Comparison of ENCODE assay signal across 35 cellular contexts in genomic region chr13:26686285-26686684, GRCh38.
"Had no signal": no experiment of that assay in that cellular context is flagged by ENCODE, and none has a peak within 500 bp of the region (broad histone marks: within the 10 kb centered on the region; RNA-seq: fewer than 3 reads in every experiment).

No MANE protein-coding gene starts in this region.

- H3K27ac Mint-ChIP-seq: activated B cell treated with CpG ODN at 0.5 μM for 24 hours; activated CD4-positive, alpha-beta memory T cell treated with anti-CD3 and anti-CD28 coated beads, Interleukin-2, amount 10 ng/mL, durations not matched to agents 7 days and 5 days; activated CD4-positive, alpha-beta T cell treated with anti-CD3 and anti-CD28 coated beads for 36 hours; activated CD4-positive, alpha-beta T cell treated with anti-CD3 and anti-CD28 coated beads, Interleukin-2, amount 10 ng/mL, durations not matched to agents 7 days and 5 days; activated CD8-positive, alpha-beta memory T cell treated with anti-CD3 and anti-CD28 coated beads, Interleukin-2, amount 10 ng/mL, durations not matched to agents 7 days and 5 days; activated CD8-positive, alpha-beta T cell treated with anti-CD3 and anti-CD28 coated beads, Interleukin-2, amount 10 ng/mL, durations not matched to agents 7 days and 5 days; activated naive CD4-positive, alpha-beta T cell treated with anti-CD3 and anti-CD28 coated beads for 36 hours; activated naive CD4-positive, alpha-beta T cell treated with anti-CD3 and anti-CD28 coated beads, Interleukin-2, amount 50 U/mL, for 72 hours; activated naive CD8-positive, alpha-beta T cell treated with anti-CD3 and anti-CD28 coated beads for 36 hours; activated T-cell treated with anti-CD3 and anti-CD28 coated beads, Interleukin-2, amount 50 U/mL, for 72 hours; activated T-helper 1 cell treated with anti-CD3 and anti-CD28 coated beads, Interleukin-12 subunit alpha, Interleukin-12 subunit beta, Interleukin-2, Interleukin-4 antibody, amounts not matched to agents 30 ng/mL and 10 ng/mL and 1 ng/mL, durations not matched to agents 14 hours and 24 hours and 36 hours; activated T-helper 17 cell treated with anti-CD3 and anti-CD28 coated beads, Interleukin-2, amount 50 U/mL, for 72 hours; T-cell; T-helper 2 cell treated with Interferon-gamma antibody and Interleukin-4, amounts not matched to agents 5 μg/mL and 100 μg/mL, for 36 hours had no signal

- H3K4me1 ChIP-seq: adrenal gland, body of pancreas, breast epithelium had no signal

- H3K4me3 ChIP-seq: adrenal gland, body of pancreas, breast epithelium had no signal

- H3K4me1 Mint-ChIP-seq: activated B cell treated with CpG ODN at 0.5 μM for 24 hours; activated CD4-positive, alpha-beta memory T cell treated with anti-CD3 and anti-CD28 coated beads, Interleukin-2, amount 10 ng/mL, durations not matched to agents 7 days and 5 days; activated CD4-positive, alpha-beta T cell treated with anti-CD3 and anti-CD28 coated beads for 36 hours; activated CD4-positive, alpha-beta T cell treated with anti-CD3 and anti-CD28 coated beads, Interleukin-2, amount 10 ng/mL, durations not matched to agents 7 days and 5 days; activated CD8-positive, alpha-beta memory T cell treated with anti-CD3 and anti-CD28 coated beads, Interleukin-2, amount 10 ng/mL, durations not matched to agents 7 days and 5 days; activated naive CD8-positive, alpha-beta T cell treated with anti-CD3 and anti-CD28 coated beads for 36 hours; activated T-helper 17 cell treated with anti-CD3 and anti-CD28 coated beads, Interleukin-2, amount 50 U/mL, for 72 hours; T-cell had no signal

- H3K4me3 Mint-ChIP-seq: activated B cell treated with CpG ODN at 0.5 μM for 24 hours; activated CD4-positive, alpha-beta memory T cell treated with anti-CD3 and anti-CD28 coated beads, Interleukin-2, amount 10 ng/mL, durations not matched to agents 7 days and 5 days; activated CD4-positive, alpha-beta T cell treated with anti-CD3 and anti-CD28 coated beads for 36 hours; activated CD4-positive, alpha-beta T cell treated with anti-CD3 and anti-CD28 coated beads, Interleukin-2, amount 10 ng/mL, durations not matched to agents 7 days and 5 days; activated CD8-positive, alpha-beta memory T cell treated with anti-CD3 and anti-CD28 coated beads, Interleukin-2, amount 10 ng/mL, durations not matched to agents 7 days and 5 days; activated CD8-positive, alpha-beta T cell treated with anti-CD3 and anti-CD28 coated beads, Interleukin-2, amount 10 ng/mL, durations not matched to agents 7 days and 5 days; activated naive CD4-positive, alpha-beta T cell treated with anti-CD3 and anti-CD28 coated beads for 36 hours; activated naive CD8-positive, alpha-beta T cell treated with anti-CD3 and anti-CD28 coated beads for 36 hours; activated T-cell treated with anti-CD3 and anti-CD28 coated beads, Interleukin-2, amount 50 U/mL, for 4 hours; activated T-cell treated with anti-CD3 and anti-CD28 coated beads, Interleukin-2, amount 50 U/mL, for 72 hours; activated T-helper 1 cell treated with anti-CD3 and anti-CD28 coated beads, Interleukin-12 subunit alpha, Interleukin-12 subunit beta, Interleukin-2, Interleukin-4 antibody, amounts not matched to agents 30 ng/mL and 10 ng/mL and 1 ng/mL, durations not matched to agents 14 hours and 24 hours and 36 hours; activated T-helper 17 cell treated with anti-CD3 and anti-CD28 coated beads, Interleukin-2, amount 50 U/mL, for 72 hours; T-cell; T-helper 2 cell treated with Interferon-gamma antibody and Interleukin-4, amounts not matched to agents 5 μg/mL and 100 μg/mL, for 36 hours had no signal

- DNase-seq: activated B cell treated with CpG ODN at 0.5 μM for 24 hours; activated CD4-positive, alpha-beta memory T cell treated with anti-CD3 and anti-CD28 coated beads, Interleukin-2, amount 10 ng/mL, durations not matched to agents 7 days and 5 days; activated CD4-positive, alpha-beta T cell treated with anti-CD3 and anti-CD28 coated beads for 1 hour; activated CD4-positive, alpha-beta T cell treated with anti-CD3 and anti-CD28 coated beads for 36 hours; activated CD4-positive, alpha-beta T cell treated with anti-CD3 and anti-CD28 coated beads for 48 hours; activated CD4-positive, alpha-beta T cell treated with anti-CD3 and anti-CD28 coated beads, Interleukin-2, amount 10 ng/mL, durations not matched to agents 7 days and 5 days; activated CD4-positive, alpha-beta T cell treated with anti-CD3 and anti-CD28 coated beads, Interleukin-2, amount 50 U/mL, for 48 hours; activated CD8-positive, alpha-beta memory T cell treated with anti-CD3 and anti-CD28 coated beads for 24 hours; activated CD8-positive, alpha-beta memory T cell treated with anti-CD3 and anti-CD28 coated beads, Interleukin-2, amount 10 ng/mL, durations not matched to agents 7 days and 5 days; activated CD8-positive, alpha-beta memory T cell treated with anti-CD3 and anti-CD28 coated beads, Interleukin-2, amount 50 U/mL, for 48 hours; activated CD8-positive, alpha-beta T cell treated with anti-CD3 and anti-CD28 coated beads, Interleukin-2, amount 10 ng/mL, durations not matched to agents 7 days and 5 days; activated effector memory CD4-positive, alpha-beta T cell treated with anti-CD3 and anti-CD28 coated beads, Interleukin-2, amount 50 U/mL, for 16 hours; activated gamma-delta T cell treated with Interleukin-2 at 50 U/mL for 16 hours; activated naive CD4-positive, alpha-beta T cell; activated naive CD4-positive, alpha-beta T cell treated with anti-CD3 and anti-CD28 coated beads for 36 hours; activated naive CD4-positive, alpha-beta T cell treated with anti-CD3 and anti-CD28 coated beads, Interleukin-2, amount 50 U/mL, for 16 hours; activated naive CD8-positive, alpha-beta T cell treated with anti-CD3 and anti-CD28 coated beads for 36 hours; activated T-cell treated with anti-CD3 and anti-CD28 coated beads, Interleukin-2, amount 50 U/mL, for 4 hours; activated T-cell treated with anti-CD3 and anti-CD28 coated beads, Interleukin-2, amount 50 U/mL, for 72 hours; adrenal gland; amniotic stem cell; aorta; body of pancreas; brain microvascular endothelial cell; central memory CD4-positive, alpha-beta T cell; T-cell; T-helper 2 cell; T-helper 9 cell had no signal

- ATAC-seq: activated CD4-positive, alpha-beta T cell treated with anti-CD3 and anti-CD28 coated beads for 36 hours; activated CD4-positive, CD25-positive, alpha-beta regulatory T cell treated with anti-CD3 and anti-CD28 coated beads, Interleukin-2, amount 50 U/mL, for 24 hours; activated CD8-positive, alpha-beta memory T cell treated with anti-CD3 and anti-CD28 coated beads, Interleukin-2, amount 10 ng/mL, durations not matched to agents 7 days and 5 days; activated CD8-positive, alpha-beta T cell treated with anti-CD3 and anti-CD28 coated beads, Interleukin-2, amount 10 ng/mL, durations not matched to agents 7 days and 5 days; activated naive CD4-positive, alpha-beta T cell treated with anti-CD3 and anti-CD28 coated beads, Interleukin-2, amount 50 U/mL, for 72 hours; activated T-cell treated with anti-CD3 and anti-CD28 coated beads, Interleukin-2, amount 50 U/mL, for 4 hours; activated T-cell treated with anti-CD3 and anti-CD28 coated beads, Interleukin-2, amount 50 U/mL, for 72 hours; activated T-helper 17 cell treated with anti-CD3 and anti-CD28 coated beads, Interleukin-2, amount 50 U/mL, for 72 hours; body of pancreas; T-cell had no signal

- H3K27ac ChIP-seq: adrenal gland, body of pancreas, brain microvascular endothelial cell, breast epithelium, VCaP had no signal

- H3K9me3 ChIP-seq: adrenal gland, body of pancreas had no signal

- H3K27me3 Mint-ChIP-seq: activated CD4-positive, alpha-beta T cell treated with anti-CD3 and anti-CD28 coated beads, Interleukin-2, amount 10 ng/mL, durations not matched to agents 7 days and 5 days had no signal

- H3K27me3 ChIP-seq: adrenal gland, body of pancreas, brain microvascular endothelial cell, breast epithelium had no signal

- H3K36me3 ChIP-seq: brain microvascular endothelial cell, breast epithelium had no signal

- H3K36me3 Mint-ChIP-seq: activated CD8-positive, alpha-beta memory T cell treated with anti-CD3 and anti-CD28 coated beads, Interleukin-2, amount 10 ng/mL, durations not matched to agents 7 days and 5 days; activated naive CD8-positive, alpha-beta T cell treated with anti-CD3 and anti-CD28 coated beads for 36 hours; T-cell had no signal
